In the genomic region with DNA sequence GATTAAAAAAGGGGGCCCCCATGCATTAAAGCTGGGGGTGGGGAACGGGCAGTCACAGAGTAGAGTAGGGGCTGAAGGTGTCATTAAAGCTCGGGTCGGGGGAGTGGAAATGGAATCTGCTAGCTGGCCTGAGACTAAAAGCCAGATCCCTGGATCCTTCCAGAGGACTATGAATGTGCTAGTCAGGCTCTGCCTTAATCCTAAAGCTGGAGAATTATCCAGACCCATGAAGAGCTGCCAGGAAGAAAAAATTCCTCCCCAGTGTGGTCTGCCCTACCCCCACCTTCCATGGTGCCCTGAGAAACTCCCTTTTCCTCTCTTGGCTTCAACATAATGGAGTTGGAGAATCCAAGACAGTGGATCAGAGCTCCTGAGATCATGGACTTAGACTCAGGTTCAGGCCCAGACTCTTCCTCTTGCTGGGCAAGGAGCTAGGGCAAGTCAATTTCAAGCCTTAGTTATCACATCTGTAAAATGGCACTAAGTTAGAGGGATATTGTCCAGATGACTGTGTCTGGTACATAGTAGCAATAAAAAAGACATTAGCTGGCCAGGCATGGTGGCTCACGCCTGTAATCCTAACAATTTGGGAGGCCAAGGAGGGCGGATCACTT, we compare ENCODE assay signal across 26 cellular contexts. TPM values are rescaled to one million over a fixed set of nuclear protein-coding genes. Genes with fewer than 3 reads are reported as not detected.
DNase-seq lines count a peak whose midpoint lies in the region; ATAC-seq and TF ChIP-seq lines count a peak whose summit lies in the region.
"Had no signal": no experiment of that assay in that cellular context is flagged by ENCODE, and none has a peak within 500 bp of the region (broad histone marks: within the 10 kb centered on the region; RNA-seq: fewer than 3 reads in every experiment).

No MANE protein-coding gene starts in this region.

- H3K36me3 ChIP-seq in mesenchymal stem cell (ENCODE audit: control insufficient read depth in 1 of 2, insufficient read depth in 2 of 2, low read depth in 1 of 2, low read length in 2 of 2) = no peaks in the 10 kb centered on the region
- H3K36me3 ChIP-seq in stomach smooth muscle (ENCODE audit: control insufficient read depth in 2 of 2, insufficient read depth in 2 of 2, low read length in 2 of 2) = no peaks in the 10 kb centered on the region
- no peaks in the 10 kb centered on the region for H3K36me3 ChIP-seq in spleen
- H3K36me3 ChIP-seq: adrenal gland, BLaER1, heart left ventricle, right atrium auricular region had no signal

- ATAC-seq in GM19035 (IDR thresholded peaks at IDR 0.05; ENCODE audit: unreplicated experiment) = no peak
- ATAC-seq: activated CD4-positive, alpha-beta T cell treated with anti-CD3 and anti-CD28 coated beads for 36 hours; heart left ventricle had no signal

- peak overlapping the region; percentile 28 for H2BK15ac ChIP-seq in mesenchymal stem cell (ENCODE audit: low read depth, poor library complexity, severe bottlenecking)

- H2AFZ ChIP-seq in mesenchymal stem cell (ENCODE audit: low read depth, low read length) = no peak overlapping the region

- peak overlapping the region; percentile 61 for H2BK120ac ChIP-seq in mesenchymal stem cell (ENCODE audit: low read depth, low read length)

- no peak overlapping the region for H3K9ac ChIP-seq in mesenchymal stem cell (ENCODE audit: low read length)
- no peak overlapping the region for H3K9ac ChIP-seq in stomach smooth muscle (ENCODE audit: low read length in 2 of 2)
- H3K9ac ChIP-seq: BLaER1 had no signal

- no peaks in the 10 kb centered on the region for H3K79me1 ChIP-seq in mesenchymal stem cell (replicated peaks; ENCODE audit: low read length, poor library complexity, severe bottlenecking)

- H3K4me3 ChIP-seq in mesenchymal stem cell (ENCODE audit: insufficient read depth in 1 of 2, low read depth in 1 of 2, low read length in 2 of 2) (no peak overlapping the region), stomach smooth muscle (ENCODE audit: low read length in 2 of 2) (no peak overlapping the region), spleen (no peak overlapping the region)
- H3K4me3 ChIP-seq: adrenal gland, BLaER1, heart left ventricle, right atrium auricular region had no signal

- H3K4me3 Mint-ChIP-seq in brain = no peak overlapping the region
- H3K4me3 Mint-ChIP-seq in endothelial cell (ENCODE audit: unreplicated experiment) = no peak overlapping the region
- H3K4me3 Mint-ChIP-seq: activated CD4-positive, alpha-beta T cell treated with anti-CD3 and anti-CD28 coated beads for 36 hours; dendritic cell treated with granulocyte-macrophage colony-stimulating factor and Interleukin-4, amounts not matched to agents 40 ng/mL and 50 ng/mL, for 4 days; memory B cell; naive B cell; type B pancreatic cell had no signal

- intact Hi-C loops in spleen (cut with DNase I; ENCODE audit: low total_unique reads) = no loop called here

- peak overlapping the region; percentile 39 for H4K91ac ChIP-seq in mesenchymal stem cell (ENCODE audit: low read length)

- H2BK12ac ChIP-seq in mesenchymal stem cell (ENCODE audit: low read length in 2 of 2) = peak overlapping the region in 1 of 2 experiments; percentile 96

- no peak for TF ChIP-seq POLR2A in spleen (IDR thresholded peaks at IDR 0.05)

- H3K36me3 Mint-ChIP-seq in brain (no peaks in the 10 kb centered on the region), endothelial cell (ENCODE audit: low read depth, unreplicated experiment) (no peaks in the 10 kb centered on the region)
- H3K36me3 Mint-ChIP-seq: memory B cell, naive B cell, type B pancreatic cell had no signal

- no peak overlapping the region for H3K23ac ChIP-seq in mesenchymal stem cell (ENCODE audit: low read length in 2 of 2)

- WGBS in mesenchymal stem cell = 70% methylated on average over 5 of the region's 5 CpGs
- 83 to 92% (median 86%) methylated on average over 5 of the region's 5 CpGs for WGBS in spleen, 5 donors

- peak overlapping the region in 1 of 2 experiments; percentile 62 for H3K18ac ChIP-seq in mesenchymal stem cell (ENCODE audit: low read depth in 1 of 2, low read length in 2 of 2)

- H3K4me1 Mint-ChIP-seq in brain (peaks cover 30% of the 10 kb centered on the region), endothelial cell (ENCODE audit: unreplicated experiment) (peaks cover 24% of the 10 kb centered on the region)
- H3K4me1 Mint-ChIP-seq: activated CD4-positive, alpha-beta T cell treated with anti-CD3 and anti-CD28 coated beads for 36 hours; memory B cell; naive B cell had no signal

- no peaks in the 10 kb centered on the region for H3K27me3 Mint-ChIP-seq in brain
- H3K27me3 Mint-ChIP-seq in endothelial cell (ENCODE audit: unreplicated experiment) = peaks cover 4% of the 10 kb centered on the region
- H3K27me3 Mint-ChIP-seq: activated CD4-positive, alpha-beta T cell treated with anti-CD3 and anti-CD28 coated beads for 36 hours; naive B cell; type B pancreatic cell had no signal

- no peak overlapping the region for H2BK5ac ChIP-seq in mesenchymal stem cell (ENCODE audit: low read depth, low read length, poor library complexity, severe bottlenecking)

- no peaks in the 10 kb centered on the region for H3K27me3 ChIP-seq in mesenchymal stem cell (ENCODE audit: control insufficient read depth in 1 of 2, insufficient read depth in 1 of 2, low read length in 2 of 2)
- no peaks in the 10 kb centered on the region for H3K27me3 ChIP-seq in stomach smooth muscle (ENCODE audit: control insufficient read depth in 1 of 2, insufficient read depth in 2 of 2, low read length in 2 of 2)
- no peaks in the 10 kb centered on the region for H3K27me3 ChIP-seq in spleen (replicated peaks in 1 of 7)
- H3K27me3 ChIP-seq: adrenal gland, BLaER1, heart left ventricle, right atrium auricular region had no signal

- H2AK5ac ChIP-seq in mesenchymal stem cell (ENCODE audit: low read length, severe bottlenecking) = no peak overlapping the region

- TF ChIP-seq CTCF in brain (conservative IDR thresholded peaks at IDR 0.05) = no peak
- TF ChIP-seq CTCF in endothelial cell (IDR thresholded peaks at IDR 0.05; ENCODE audit: unreplicated experiment) = no peak
- no peak for TF ChIP-seq CTCF in spleen (IDR thresholded peaks at IDR 0.05 in 8 of 11, conservative IDR thresholded peaks at IDR 0.05 in 3 of 11)

- H3K27ac Mint-ChIP-seq in brain = peak overlapping the region in 3 of 5 experiments; percentile 26 to 87 (median 79)
- H3K27ac Mint-ChIP-seq in endothelial cell (ENCODE audit: unreplicated experiment) = no peak overlapping the region
- H3K27ac Mint-ChIP-seq: activated CD4-positive, alpha-beta T cell treated with anti-CD3 and anti-CD28 coated beads for 36 hours; dendritic cell treated with granulocyte-macrophage colony-stimulating factor and Interleukin-4, amounts not matched to agents 40 ng/mL and 50 ng/mL, for 4 days; memory B cell; naive B cell; type B pancreatic cell had no signal

- no peak overlapping the region for H3K27ac ChIP-seq in mesenchymal stem cell (ENCODE audit: low read length, poor library complexity, severe bottlenecking)
- H3K27ac ChIP-seq in stomach smooth muscle (ENCODE audit: low read length) = peak overlapping the region; percentile 99
- H3K27ac ChIP-seq in spleen = peak overlapping the region in 2 of 8 donors; percentile 33 to 63
- H3K27ac ChIP-seq: adrenal gland, BLaER1 had no signal

- peak overlapping the region in 1 of 2 experiments; percentile 32 for H3K4ac ChIP-seq in mesenchymal stem cell (ENCODE audit: low read depth in 1 of 2, low read length in 2 of 2)

- H3K4me1 ChIP-seq in mesenchymal stem cell (ENCODE audit: control insufficient read depth, insufficient read depth, low read depth, low read length) = peaks cover 16% of the 10 kb centered on the region
- peaks cover 36% of the 10 kb centered on the region for H3K4me1 ChIP-seq in stomach smooth muscle (ENCODE audit: control insufficient read depth, insufficient read depth, low read length)
- peaks cover 0 to 7% (median 0%) of the 10 kb centered on the region in 6 donors for H3K4me1 ChIP-seq in spleen
- H3K4me1 ChIP-seq: adrenal gland, BLaER1 had no signal

- DNase-seq in EH (ENCODE audit: low read depth) (peak; percentile 50), mesenchymal stem cell (no peak), endothelial cell (ENCODE audit: low spot score) (no peak), spleen (no peak), UCSD-AML1 (lab: John Stamatoyannopoulos, UW; ENCODE audit: unreplicated experiment) (no peak)
- DNase-seq: ACHN; activated CD4-positive, alpha-beta T cell treated with anti-CD3 and anti-CD28 coated beads for 36 hours; activated CD8-positive, alpha-beta memory T cell treated with anti-CD3 and anti-CD28 coated beads for 24 hours; activated naive CD4-positive, alpha-beta T cell; activated T-cell treated with anti-CD3 and anti-CD28 coated beads, Interleukin-2, amount 50 U/mL, for 48 hours; adrenal gland; HCEC 1CT; heart left ventricle; naive B cell; NCI-H1092; NCI-H1930; NCI-H526 treated with DMSO at 0.1 percent for 48 hours; stimulated activated naive CD4-positive, alpha-beta T cell treated with Interleukin-2 at 50 U/mL for 16 hours had no signal

- H3K9me3 ChIP-seq in mesenchymal stem cell (ENCODE audit: control insufficient read depth, low read length) = no peaks in the 10 kb centered on the region
- H3K9me3 ChIP-seq in stomach smooth muscle (ENCODE audit: control insufficient read depth in 2 of 2, low read length in 2 of 2) = no peaks in the 10 kb centered on the region
- no peaks in the 10 kb centered on the region for H3K9me3 ChIP-seq in spleen
- H3K9me3 ChIP-seq: adrenal gland, BLaER1, heart left ventricle, right atrium auricular region had no signal

- peak overlapping the region; percentile 64 for H4K8ac ChIP-seq in mesenchymal stem cell (ENCODE audit: low read length)

- H3K4me2 ChIP-seq in mesenchymal stem cell (ENCODE audit: low read length, poor library complexity, severe bottlenecking) = no peak overlapping the region
- H3K4me2 ChIP-seq: BLaER1 had no signal

- no peak overlapping the region for H3K14ac ChIP-seq in mesenchymal stem cell (ENCODE audit: low read length in 2 of 2)

- H3K9me3 Mint-ChIP-seq in brain (no peaks in the 10 kb centered on the region), endothelial cell (ENCODE audit: unreplicated experiment) (no peaks in the 10 kb centered on the region)
- H3K9me3 Mint-ChIP-seq: dendritic cell treated with granulocyte-macrophage colony-stimulating factor and Interleukin-4, amounts not matched to agents 40 ng/mL and 50 ng/mL, for 4 days; memory B cell; naive B cell; type B pancreatic cell had no signal

RNA-seq across cellular contexts. Expression of a gene that starts 24.0 kb away (rescaled TPM):
- 32.3 TPM for polyA plus RNA-seq in brain (ENCODE audit: insufficient read depth, low read depth, low replicate concordance)
- 71.2 TPM for polyA plus RNA-seq in mesenchymal stem cell (2013, experiment 1 of 2)
- polyA plus RNA-seq in mesenchymal stem cell (2013, experiment 2 of 2) = 67.2 TPM
- total RNA-seq in endothelial cell (ENCODE audit: unreplicated experiment) = 736 TPM
- 100 to 1,000 TPM; 124 to 230 (median 159) TPM for total RNA-seq in spleen
- 10 to 100 TPM; 21.2 to 88.9 (median 47.0) TPM for polyA plus RNA-seq in spleen

RNA-seq across cellular contexts. Expression of a gene that starts 50.3 kb away (rescaled TPM):
- polyA plus RNA-seq in brain (ENCODE audit: insufficient read depth, low read depth, low replicate concordance) = 96.1 TPM
- 278 TPM for polyA plus RNA-seq in mesenchymal stem cell (2013, experiment 1 of 2)
- 285 TPM for polyA plus RNA-seq in mesenchymal stem cell (2013, experiment 2 of 2)
- 35.4 TPM for total RNA-seq in endothelial cell (ENCODE audit: unreplicated experiment)
- 10 to 100 TPM; 47.0 to 74.4 (median 66.7) TPM for total RNA-seq in spleen
- 100 to 1,000 TPM; 119 to 151 (median 138) TPM for polyA plus RNA-seq in spleen
